11 cellular contexts compared by ENCODE assay signal in the genomic region with DNA sequence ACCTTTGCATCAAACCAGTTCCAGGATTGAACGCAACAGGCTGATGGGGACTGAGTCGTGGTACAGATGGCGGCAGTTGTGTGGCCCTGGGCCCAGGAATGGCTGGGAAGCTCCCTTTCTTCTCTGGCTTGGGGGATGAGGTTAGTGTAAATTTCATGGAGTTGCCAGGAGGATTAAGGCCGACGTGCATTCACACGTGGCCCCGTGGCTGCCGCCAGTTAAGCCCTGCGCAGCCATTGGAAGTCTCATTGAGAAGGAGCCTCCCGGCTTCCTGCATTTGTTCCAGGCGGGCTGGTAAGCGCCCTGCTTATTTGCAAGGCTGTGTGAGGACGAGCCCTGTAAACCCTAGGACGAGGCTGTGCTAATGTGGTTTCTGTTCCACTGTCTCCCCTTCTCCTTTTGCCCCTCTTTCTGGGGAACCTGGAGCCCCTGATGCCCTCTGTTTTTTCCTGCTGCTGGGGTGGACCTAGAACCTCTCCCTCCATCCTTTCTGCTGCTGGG. TPM values are rescaled to one million over a fixed set of nuclear protein-coding genes. Genes with fewer than 3 reads are reported as not detected.
A peak's percentile ranks its signal among the peaks of the same experiment; 100 is the strongest.
DNase-seq lines count a peak whose midpoint lies in the region; ATAC-seq, FAIRE-seq and TF ChIP-seq lines count a peak whose summit lies in the region.
"Had no signal": no experiment of that assay in that cellular context is flagged by ENCODE, and none has a peak within 500 bp of the region (broad histone marks: within the 10 kb centered on the region; RNA-seq: fewer than 3 reads in every experiment).

No MANE protein-coding gene starts in this region.

- H3K56ac ChIP-seq in IMR-90 (ENCODE audit: extremely low read depth, insufficient read depth, low read length), result no peak overlapping the region

- WGBS in IMR-90 (ENCODE audit: extremely low coverage in 2 of 2, insufficient read length in 1 of 2), 2 experiments, result 89% methylated on average over 3 of the region's 14 CpGs; no CpG with 5 or more reads in 1 of the 2 experiments
- 5% methylated on average over 14 of the region's 14 CpGs for WGBS in K562 (ENCODE audit: insufficient coverage, low coverage, missing lambda C conversion rate)
- WGBS in mesodermal cell (ENCODE audit: insufficient coverage in 2 of 2), 2 experiments, result 72 to 78% methylated on average over 10 to 14 of the region's 14 CpGs
- 68 to 71% methylated on average over 14 of the region's 14 CpGs for WGBS in heart right ventricle, 2 donors

- peak overlapping the region; percentile 18 for H2AK5ac ChIP-seq in IMR-90 (ENCODE audit: low read depth, low read length)

- peak overlapping the region; percentile 15 for H3K4me3 ChIP-seq in AG10803 (ENCODE audit: low read length)
- no peak overlapping the region for H3K4me3 ChIP-seq in IMR-90 (ENCODE audit: insufficient read depth, low read depth, low read length)
- peak overlapping the region; percentile 40 for H3K4me3 ChIP-seq in K562
- no peak overlapping the region for H3K4me3 ChIP-seq in mesodermal cell (ENCODE audit: extremely low read depth, insufficient read depth, low read length, poor library complexity, severe bottlenecking)
- H3K4me3 ChIP-seq in MG63, result no peak overlapping the region
- no peak overlapping the region for H3K4me3 ChIP-seq in heart right ventricle

- TF ChIP-seq EP300 in K562 (IDR thresholded peaks at IDR 0.05; ENCODE audit: low read length), result no peak

- H3K4me2 ChIP-seq in IMR-90 (ENCODE audit: low read depth, low read length) (peak overlapping the region; percentile 44), K562 (ENCODE audit: insufficient read depth, low read length) (peak overlapping the region; percentile 78)

- H3K36me3 ChIP-seq in IMR-90 (ENCODE audit: control insufficient read depth, insufficient read depth, low read length) (peaks cover 26% of the 10 kb centered on the region), K562 (ENCODE audit: control insufficient read depth, insufficient read depth, low read length) (peaks cover 48% of the 10 kb centered on the region), mesodermal cell (ENCODE audit: control insufficient read depth, insufficient read depth, low read length) (peaks cover 81% of the 10 kb centered on the region), MG63 (peaks cover 10% of the 10 kb centered on the region), heart right ventricle (peaks cover 0 to 5% (median 0%) of the 10 kb centered on the region in 9 donors)

- H3K9me1 ChIP-seq in IMR-90 (ENCODE audit: insufficient read depth, low read length) (peaks cover 19% of the 10 kb centered on the region), K562 (ENCODE audit: control insufficient read depth, insufficient read depth, low read length) (peaks cover 3% of the 10 kb centered on the region)

- dilution Hi-C loops in IMR-90 (cut with HindIII; ENCODE audit: low sequenced_read_pairs, unreplicated experiment), result no loop called here

- H3K4me1 ChIP-seq in IMR-90 (ENCODE audit: control insufficient read depth, insufficient read depth, low read length) (peaks cover 23% of the 10 kb centered on the region), K562 (replicated peaks in 1 of 2; ENCODE audit: control insufficient read depth in 2 of 2, insufficient read depth in 2 of 2, low read length in 2 of 2) (peaks cover 30 to 74% of the 10 kb centered on the region in 2 experiments), mesodermal cell (ENCODE audit: control insufficient read depth, insufficient read depth, low read length, poor library complexity, severe bottlenecking) (peaks cover 27% of the 10 kb centered on the region), heart right ventricle (peaks cover 3 to 60% (median 38%) of the 10 kb centered on the region in 9 donors)

- peak overlapping the region in 1 of 2 experiments; percentile 15; a peak in 2 of 4 replicates for H4K8ac ChIP-seq in IMR-90 (ENCODE audit: low read depth in 2 of 2, low read length in 2 of 2)

- FAIRE-seq in K562 (lab: Jason Lieb, UNC), result peak; percentile 29
- FAIRE-seq: GM18507 had no signal

- H3K79me1 ChIP-seq in IMR-90 (ENCODE audit: low read depth in 1 of 2, low read length in 2 of 2), result peaks cover 0 to 60% of the 10 kb centered on the region in 2 experiments; a peak in 2 of 4 replicates

- peak overlapping the region; percentile 59; the same call in 1 of the 2 replicates for H3K23ac ChIP-seq in IMR-90 (ENCODE audit: low read depth, low read length)

- H3K9ac ChIP-seq in IMR-90 (ENCODE audit: low read depth, low read length) (peak overlapping the region; percentile 35; the same call in 1 of the 2 replicates), K562 (ENCODE audit: insufficient read depth in 1 of 2, low read depth in 2 of 2, low read length in 2 of 2) (peak overlapping the region; percentile 39 to 88)

- no peak for TF ChIP-seq POLR2A in IMR-90 (IDR thresholded peaks at IDR 0.05; ENCODE audit: low read depth, low read length)
- 0 out of 2 replicates have a peak, but pooled peaks have one; percentile 8 for TF ChIP-seq POLR2A in K562 (conservative IDR thresholded peaks at IDR 0.05)

- H3K27me3 ChIP-seq in IMR-90 (ENCODE audit: control insufficient read depth, insufficient read depth, low read length), result no peaks in the 10 kb centered on the region
- H3K27me3 ChIP-seq in K562 (ENCODE audit: control insufficient read depth in 2 of 2, insufficient read depth in 2 of 2, low read length in 2 of 2), result no peaks in the 10 kb centered on the region
- H3K27me3 ChIP-seq in MG63, result no peaks in the 10 kb centered on the region
- peaks cover 0 to 28% (median 4%) of the 10 kb centered on the region in 7 donors for H3K27me3 ChIP-seq in heart right ventricle

- POLR2A ChIA-PET in IMR-90 (lab: Charles Lee; ENCODE audit: unreplicated experiment), result no interaction called here
- POLR2A ChIA-PET in K562 (lab: Yijun Ruan, JAX), result interaction anchor here (0.6 to 2.2 kb wide), 12 partner anchors 8 to 699 kb away, joined by 3 to 11 read pairs (median 4); no protein-coding TSS in a partner anchor

- H4K20me1 ChIP-seq in IMR-90 (ENCODE audit: insufficient read depth, low read length) (peaks cover 80% of the 10 kb centered on the region), K562 (replicated peaks; ENCODE audit: control insufficient read depth, insufficient read depth, low read length) (peaks cover 30% of the 10 kb centered on the region)

- H3K18ac ChIP-seq in IMR-90 (ENCODE audit: low read depth, low read length), result no peak overlapping the region

- H2BK15ac ChIP-seq in IMR-90 (ENCODE audit: low read depth, low read length), result no peak overlapping the region

- H4K91ac ChIP-seq in IMR-90 (ENCODE audit: insufficient read depth, low read depth, low read length), result peak overlapping the region; percentile 29; the same call in 1 of the 2 replicates

- in situ Hi-C loops in IMR-90 (cut with MboI; ENCODE audit: low sequenced_read_pairs), result no loop called here
- in situ Hi-C loops in K562 (cut with MboI), result no loop called here

- H3K9me3 ChIP-seq in IMR-90 (ENCODE audit: control insufficient read depth, insufficient read depth, low read length) (no peaks in the 10 kb centered on the region), K562 (replicated peaks; ENCODE audit: control insufficient read depth, insufficient read depth, low read depth, low read length) (no peaks in the 10 kb centered on the region), mesodermal cell (ENCODE audit: control insufficient read depth, low read length) (no peaks in the 10 kb centered on the region), MG63 (no peaks in the 10 kb centered on the region), heart right ventricle (no peaks in the 10 kb centered on the region)

- peak overlapping the region; percentile 58 for H3K4ac ChIP-seq in IMR-90 (ENCODE audit: low read depth, low read length)

- TF ChIP-seq CTCF in AG10803 (conservative IDR thresholded peaks at IDR 0.05; ENCODE audit: low read length), result no peak
- TF ChIP-seq CTCF in IMR-90 (conservative IDR thresholded peaks at IDR 0.05; ENCODE audit: low read depth, low read length), result no peak
- no peak for TF ChIP-seq CTCF in K562 (IDR thresholded peaks at IDR 0.05 in 2 of 3, conservative IDR thresholded peaks at IDR 0.05 in 1 of 3; ENCODE audit: insufficient read depth in 2 of 3, low read depth in 1 of 3, low read length in 3 of 3)
- no peak for TF ChIP-seq CTCF in heart right ventricle (IDR thresholded peaks at IDR 0.05)

- H2BK5ac ChIP-seq in IMR-90 (ENCODE audit: low read depth, low read length, poor library complexity, severe bottlenecking), result peak overlapping the region; percentile 41

- peak; percentile 43 for DNase-seq in AG10803 (ENCODE audit: low read depth)
- DNase-seq in IMR-90, result no peak
- peak in 1 of 4 experiments; percentile 67 for DNase-seq in K562 (ENCODE audit: extremely low read depth in 1 of 4, low spot score in 3 of 4)
- DNase-seq in MG63, result no peak
- DNase-seq in DMS153 (lab: John Stamatoyannopoulos, UW), result no peak
- no peak for DNase-seq in heart right ventricle
- DNase-seq: CD4-positive, CD25-positive, alpha-beta regulatory T cell had no signal

- H2BK120ac ChIP-seq in IMR-90 (ENCODE audit: low read depth, low read length), result 0 out of 2 replicates have a peak overlapping the region, but pooled peaks have one; percentile 42

- H2AFZ ChIP-seq in IMR-90 (replicated peaks; ENCODE audit: low read length, poor library complexity) (peak overlapping the region; percentile 5), K562 (ENCODE audit: low read depth, low read length) (no peak overlapping the region)

- peaks cover 97% of the 10 kb centered on the region for H3K79me2 ChIP-seq in K562 (ENCODE audit: control insufficient read depth, insufficient read depth, low read length)

- BruUV-seq in IMR-90 (replicated peaks; lab: Mats Ljungman, UMichigan) (no TSS peak), K562 (replicated peaks; lab: Mats Ljungman, UMichigan) (no TSS peak)

- H2AK9ac ChIP-seq in IMR-90 (replicated peaks; ENCODE audit: low read depth, low read length, poor library complexity), result peak overlapping the region; percentile 92

- CTCF ChIA-PET in IMR-90 (lab: Yijun Ruan, JAX), result no interaction called here
- CTCF ChIA-PET in K562 (lab: Yijun Ruan, JAX; ENCODE audit: low intra/inter-chr PET ratio), result no interaction called here

- intact Hi-C loops in IMR-90 (cut with micrococcal nuclease) (no loop called here), K562 (cut with micrococcal nuclease) (loop anchor here (1.0 kb wide), 1 partner anchor 24 kb away; no protein-coding TSS in a partner anchor), heart right ventricle (cut with DNase I) (loop anchor here in 2 of 10 donors (5.0 kb wide), 2 partner anchors 34 to 39 kb away; no protein-coding TSS in a partner anchor)

- H3K14ac ChIP-seq in IMR-90 (replicated peaks; ENCODE audit: low read depth, low read length), result peak overlapping the region; percentile 65

- H2BK20ac ChIP-seq in IMR-90 (ENCODE audit: low read depth, low read length), result no peak overlapping the region

- H3K27ac ChIP-seq in IMR-90 (ENCODE audit: insufficient read depth, low read length) (peak overlapping the region; percentile 28), K562 (ENCODE audit: extremely low read depth, low read depth, low read length) (peak overlapping the region; percentile 65), mesodermal cell (ENCODE audit: low read depth, low read length, severe bottlenecking) (peak overlapping the region; percentile 81), heart right ventricle (no peak overlapping the region)

- TF ChIP-seq RAD21 in IMR-90 (IDR thresholded peaks at IDR 0.05; ENCODE audit: low read length), result no peak
- TF ChIP-seq RAD21 in K562 (CRISPR knock-in tag; conservative IDR thresholded peaks at IDR 0.05 in 1 of 2, IDR thresholded peaks at IDR 0.05 in 1 of 2), result no peak

- H4K5ac ChIP-seq in IMR-90 (ENCODE audit: low read depth, low read length), result no peak overlapping the region

- ATAC-seq in IMR-90 (ENCODE audit: low read depth) (no peak), K562 (peak; percentile 2), HG02884 (IDR thresholded peaks at IDR 0.05; ENCODE audit: unreplicated experiment) (no peak), heart right ventricle (no peak)
- ATAC-seq: activated T-helper 17 cell treated with anti-CD3 and anti-CD28 coated beads, Interleukin-2, amount 50 U/mL, for 72 hours had no signal

RNA-seq across cellular contexts. Expression of a gene that starts 5.7 kb away (rescaled TPM):
- total RNA-seq in IMR-90 (2012; rRNA removed) (118 and 137 TPM in 2 replicates), K562 (2014; rRNA removed) (265 and 319 TPM in 2 replicates), K562 (2014; rRNA removed; fragmentation: Illumina TruSeq; extraction: Trizol) (20.9 and 29.5 TPM in 2 replicates), K562 (2015; rRNA removed; fragmentation: Illumina TruSeq; extraction: Trizol) (95.1 and 107 TPM in 2 replicates), K562 (2021) (414 and 417 TPM in 2 replicates), heart right ventricle (10 to 100 TPM in 7 of 10 donors, 1 to 10 TPM in 3; 7.9 to 42.6 (median 15.9) TPM)
- polyA plus RNA-seq in IMR-90 (2012; rRNA removed) (277 and 353 TPM in 2 replicates), K562 (2011; rRNA removed) (38.7 and 106 TPM in 2 replicates), K562 (2014; fragmentation: Illumina TruSeq; extraction: Trizol) (64.1 and 142 TPM in 2 replicates), K562 (2014; fragmentation: Nextera tagmentation; extraction: Ambion mirVana) (1 to 10 TPM in 1 of 2 experiments, under 1 TPM in 1; 0.70 to 1.2 TPM), K562 (2014; rRNA removed) (186 and 202 TPM in 2 replicates), heart right ventricle (10 to 100 TPM in 1 of 2 donors, 1 to 10 TPM in 1; 6.9 to 24.0 TPM)
- polyA plus RNA-seq in IMR-90 (2012; cell fraction: cytosol; rRNA removed), result 217 and 436 TPM in 2 replicates
- polyA plus RNA-seq in IMR-90 (2012; cell fraction: nucleus; rRNA removed; ENCODE audit: low replicate concordance), result 131 and 368 TPM in 2 replicates
- 24.2 and 122 TPM in 2 replicates for total RNA-seq in K562 (2011; cell fraction: chromatin; rRNA removed; ENCODE audit: low replicate concordance)
- total RNA-seq in K562 (2011; cell fraction: nucleolus; rRNA removed), result 145 and 156 TPM in 2 replicates
- 58.0 and 62.1 TPM in 2 replicates for total RNA-seq in K562 (2011; cell fraction: nucleoplasm; rRNA removed)
- polyA plus RNA-seq in K562 (2011; cell fraction: cytosol; rRNA removed), result 83.6 and 256 TPM in 2 replicates
- polyA plus RNA-seq in K562 (2011; cell fraction: nucleus; rRNA removed), result 66.4 and 105 TPM in 2 replicates
- 253 and 255 TPM in 2 replicates for polyA plus RNA-seq in K562 (2012)
- 23.1 and 29.3 TPM in 2 replicates for polyA minus RNA-seq in K562 (2011; rRNA and poly(A)+ RNA removed)
- 186 and 269 TPM in 2 replicates for polyA minus RNA-seq in K562 (2011; cell fraction: cytosol; rRNA and poly(A)+ RNA removed)
- polyA minus RNA-seq in K562 (2011; cell fraction: nucleus; rRNA and poly(A)+ RNA removed), result 66.0 and 87.2 TPM in 2 replicates
- 711 TPM for polyA plus RNA-seq in mesodermal cell (2013, experiment 1 of 2)
- polyA plus RNA-seq in mesodermal cell (2013, experiment 2 of 2), result 587 TPM
- total RNA-seq in MG63 (2014; rRNA removed; shearing (Covaris generic); ENCODE audit: low replicate concordance), result 88.9 and 159 TPM in 2 replicates

Comparison
In these comparisons a context has a peak if more than half of its experiments do, and no peak if none do; other contexts are left out.
1. H3K4me3 ChIP-seq: peak in AG10803 (single experiment) and K562 (single experiment); none in IMR-90 (single experiment), mesodermal cell (single experiment), MG63 (single experiment) and heart right ventricle (0 of 10).
2. H3K27ac ChIP-seq: peak in IMR-90 (single experiment), K562 (single experiment) and mesodermal cell (single experiment); none in heart right ventricle (0 of 10).